Comparison of ENCODE assay signal across 13 cellular contexts in the genomic region with DNA sequence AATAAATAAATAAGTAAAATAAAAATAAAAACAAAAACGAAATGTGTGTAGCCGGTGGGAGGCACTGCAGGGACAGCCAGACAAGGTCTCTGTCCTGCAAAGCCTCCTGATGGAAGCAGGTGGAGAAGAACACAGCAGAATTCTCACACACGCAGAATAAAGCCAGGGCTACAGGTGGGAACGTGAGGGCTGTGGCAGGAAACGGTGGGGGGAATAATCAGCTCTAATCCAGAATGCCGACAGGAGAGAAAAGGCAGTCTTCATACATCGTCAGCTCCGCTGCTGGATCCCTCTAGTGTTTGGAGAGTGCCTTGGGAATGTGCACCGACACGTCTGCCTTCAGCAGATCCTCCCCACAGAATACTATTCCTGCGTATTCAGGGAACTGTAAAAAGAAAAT. TPM values are rescaled to one million over a fixed set of nuclear protein-coding genes. Genes with fewer than 3 reads are reported as not detected.
A peak's percentile ranks its signal among the peaks of the same experiment; 100 is the strongest.
DNase-seq lines count a peak whose midpoint lies in the region; ATAC-seq and TF ChIP-seq lines count a peak whose summit lies in the region.
"Had no signal": no experiment of that assay in that cellular context is flagged by ENCODE, and none has a peak within 500 bp of the region (broad histone marks: within the 10 kb centered on the region; RNA-seq: fewer than 3 reads in every experiment).

No MANE protein-coding gene starts in this region.

- WGBS in body of pancreas, 2 donors: 60 to 62% methylated on average over 11 of the region's 11 CpGs

- H3K9me3 Mint-ChIP-seq in chondrocyte (ENCODE audit: low read depth): no peaks in the 10 kb centered on the region
- H3K9me3 Mint-ChIP-seq in nephron progenitor cell: no peaks in the 10 kb centered on the region

- H3K4me1 Mint-ChIP-seq in chondrocyte (ENCODE audit: low read depth): no peaks in the 10 kb centered on the region
- H3K4me1 Mint-ChIP-seq in nephron progenitor cell: no peaks in the 10 kb centered on the region

- no peak for ATAC-seq in body of pancreas
- ATAC-seq: left ventricle myocardium superior had no signal

- H3K27ac ChIP-seq in body of pancreas: no peak overlapping the region

- intact Hi-C loops in body of pancreas (cut with DNase I): no loop called here

- H3K4me3 ChIP-seq in body of pancreas: no peak overlapping the region

- in situ Hi-C loops in GM13976 (cut with MboI; ENCODE audit: low sequenced_read_pairs, unreplicated experiment): no loop called here

- H3K36me3 Mint-ChIP-seq in chondrocyte (ENCODE audit: low read depth): no peaks in the 10 kb centered on the region
- H3K36me3 Mint-ChIP-seq in nephron progenitor cell (ENCODE audit: low read depth): no peaks in the 10 kb centered on the region

- H3K4me3 Mint-ChIP-seq in chondrocyte (ENCODE audit: unreplicated experiment): no peak overlapping the region
- H3K4me3 Mint-ChIP-seq in nephron progenitor cell: no peak overlapping the region

- no peaks in the 10 kb centered on the region for H3K27me3 Mint-ChIP-seq in chondrocyte (ENCODE audit: low read depth)
- H3K27me3 Mint-ChIP-seq in nephron progenitor cell (ENCODE audit: low read depth, poor library complexity): peaks cover 5% of the 10 kb centered on the region

- H3K4me1 ChIP-seq in body of pancreas: no peaks in the 10 kb centered on the region

- peak; percentile 31 for DNase-seq in DMS53 treated with DMSO at 0.1 percent for 48 hours (lab: John Stamatoyannopoulos, UW; ENCODE audit: unreplicated experiment)
- peak; percentile 16 for DNase-seq in NCI-H2171 (lab: John Stamatoyannopoulos, UW)
- no peak for DNase-seq in chondrocyte (ENCODE audit: low spot score)
- DNase-seq in nephron progenitor cell: no peak
- no peak for DNase-seq in body of pancreas
- no peak for DNase-seq in GM13976 (ENCODE audit: low spot score)
- DNase-seq in medulla oblongata (ENCODE audit: extremely low spot score): no peak
- no peak for DNase-seq in UCSD-AML1 (lab: John Stamatoyannopoulos, UW; ENCODE audit: unreplicated experiment)
- DNase-seq: DMS79 treated with DMSO at 0.1 percent for 48 hours; left ventricle myocardium superior; NCI-H1417 treated with DMSO at 0.1 percent for 48 hours; stimulated activated CD4-positive, alpha-beta T cell treated with anti-CD3 and anti-CD28 coated beads, Interleukin-1b, Interleukin-23, amount 100 ng/mL, for 48 hours; stimulated activated naive CD4-positive, alpha-beta T cell treated with Interleukin-2 at 50 U/mL for 16 hours had no signal

- H3K27ac Mint-ChIP-seq in chondrocyte (ENCODE audit: unreplicated experiment) (no peak overlapping the region), nephron progenitor cell (peak overlapping the region; percentile 78)

- no peaks in the 10 kb centered on the region for H3K9me3 ChIP-seq in body of pancreas

- TF ChIP-seq CTCF in chondrocyte (IDR thresholded peaks at IDR 0.05) (peak; percentile 53), nephron progenitor cell (IDR thresholded peaks at IDR 0.05) (no peak), body of pancreas (IDR thresholded peaks at IDR 0.05) (no peak), GM13976 (IDR thresholded peaks at IDR 0.05; ENCODE audit: borderline replicate concordance, control extremely low read depth, extremely low read depth, insufficient read depth, missing control alignments) (no peak)

- no peak for TF ChIP-seq POLR2A in body of pancreas (IDR thresholded peaks at IDR 0.05)

- H3K27me3 ChIP-seq in body of pancreas: no peaks in the 10 kb centered on the region

- H3K36me3 ChIP-seq in body of pancreas (replicated peaks in 1 of 2; ENCODE audit: insufficient read depth in 1 of 2, low read depth in 2 of 2): no peaks in the 10 kb centered on the region

RNA-seq across cellular contexts. Expression of gene SNX8, which starts 6.8 kb away (rescaled TPM):
- total RNA-seq in chondrocyte (34.4 to 45.4 TPM (median 37.2 TPM) in 3 replicates), body of pancreas (1 to 10 TPM; 5.3 to 6.2 TPM)

RNA-seq across cellular contexts. Expression of gene EIF3B, which starts 33.6 kb away (rescaled TPM):
- total RNA-seq in chondrocyte (120 to 135 TPM (median 121 TPM) in 3 replicates), body of pancreas (100 to 1,000 TPM in 1 of 2 donors, 10 to 100 TPM in 1; 87.2 to 232 TPM)

Comparison
In these comparisons a context has a peak if more than half of its experiments do, and no peak if none do; other contexts are left out.
1. DNase-seq: peak in DMS53 treated with DMSO at 0.1 percent for 48 hours (single experiment) and NCI-H2171 (single experiment); none in chondrocyte (single experiment), nephron progenitor cell (single experiment), body of pancreas (0 of 4), GM13976 (single experiment), medulla oblongata (single experiment) and UCSD-AML1 (single experiment).